ENCODE assay signal across 15 cellular contexts in genomic region chr10:112000466-112000865, GRCh38.
DNase-seq lines count a peak whose midpoint lies in the region; ATAC-seq and TF ChIP-seq lines count a peak whose summit lies in the region.
"Had no signal": no experiment of that assay in that cellular context is flagged by ENCODE, and none has a peak within 500 bp of the region (broad histone marks: within the 10 kb centered on the region; RNA-seq: fewer than 3 reads in every experiment).

No MANE protein-coding gene starts in this region.

- no peaks in the 10 kb centered on the region for H3K9me3 ChIP-seq in trophoblast cell (ENCODE audit: insufficient read depth, low read depth, low read length)
- no peaks in the 10 kb centered on the region for H3K9me3 ChIP-seq in thoracic aorta
- H3K9me3 ChIP-seq: BLaER1 treated with 17β-estradiol and CSF1 and Interleukin-3, amounts not matched to agents 10 nM and 100 nM had no signal

- no peak overlapping the region for H3K23ac ChIP-seq in trophoblast cell (ENCODE audit: low read length)

- H2AK5ac ChIP-seq in trophoblast cell (ENCODE audit: low read length) = no peak overlapping the region

- H2BK5ac ChIP-seq in trophoblast cell (ENCODE audit: low read depth, low read length, poor library complexity) = no peak overlapping the region

- H3K18ac ChIP-seq in trophoblast cell (ENCODE audit: low read length) = no peak overlapping the region

- H3K36me3 ChIP-seq in trophoblast cell (ENCODE audit: control insufficient read depth in 1 of 2, insufficient read depth in 2 of 2, low read length in 2 of 2) (no peaks in the 10 kb centered on the region), thoracic aorta (no peaks in the 10 kb centered on the region)
- H3K36me3 ChIP-seq: BLaER1 treated with 17β-estradiol and CSF1 and Interleukin-3, amounts not matched to agents 10 nM and 100 nM had no signal

- H3K9ac ChIP-seq in trophoblast cell (ENCODE audit: low read length) = no peak overlapping the region
- H3K9ac ChIP-seq: BLaER1 treated with 17β-estradiol and CSF1 and Interleukin-3, amounts not matched to agents 10 nM and 100 nM had no signal

- H2BK12ac ChIP-seq in trophoblast cell (ENCODE audit: low read length) = no peak overlapping the region

- H4K12ac ChIP-seq in trophoblast cell (ENCODE audit: low read depth, low read length) = no peak overlapping the region

- no peak overlapping the region for H3K4me2 ChIP-seq in trophoblast cell (ENCODE audit: low read length)
- H3K4me2 ChIP-seq: BLaER1 treated with 17β-estradiol and CSF1 and Interleukin-3, amounts not matched to agents 10 nM and 100 nM had no signal

- H4K91ac ChIP-seq in trophoblast cell (ENCODE audit: low read depth, low read length) = no peak overlapping the region

- no peak overlapping the region for H2BK120ac ChIP-seq in trophoblast cell (ENCODE audit: insufficient read depth, low read length, poor library complexity)

- peak; percentile 77 for ATAC-seq in thoracic aorta (ENCODE audit: insufficient number of reproducible peaks, low FRiP score, low read depth)
- ATAC-seq in GM18858 (IDR thresholded peaks at IDR 0.05; ENCODE audit: unreplicated experiment) = no peak
- ATAC-seq: Right ventricle myocardium inferior, SK-N-SH treated with all-trans-retinoic acid at 6 μM for 48 hours had no signal

- no peaks in the 10 kb centered on the region for H3K27me3 ChIP-seq in trophoblast cell (ENCODE audit: insufficient read depth, low read length)
- H3K27me3 ChIP-seq in thoracic aorta (replicated peaks; ENCODE audit: insufficient read depth) = no peaks in the 10 kb centered on the region
- H3K27me3 ChIP-seq: BLaER1 treated with 17β-estradiol and CSF1 and Interleukin-3, amounts not matched to agents 10 nM and 100 nM had no signal

- DNase-seq in LHCN-M2 (ENCODE audit: low read depth) = peak; percentile 48
- DNase-seq in fibroblast of mammary gland (ENCODE audit: low read depth) = peak; percentile 93
- peak; percentile 29 to 51 for DNase-seq in trophoblast cell
- no peak for DNase-seq in thoracic aorta (ENCODE audit: low spot score)
- DNase-seq in SHP77 (lab: John Stamatoyannopoulos, UW) = no peak
- DNase-seq in NCI-H1417 treated with DMSO at 0.1 percent for 48 hours (lab: John Stamatoyannopoulos, UW) = no peak
- no peak for DNase-seq in cerebellum (ENCODE audit: low spot score)
- DNase-seq: NCI-H1436 treated with DMSO at 0.1 percent for 48 hours, NCI-H2081 treated with DMSO at 0.1 percent for 48 hours, NCI-H226, NCI-H526 treated with DMSO at 0.1 percent for 48 hours had no signal

- no peak overlapping the region for H4K8ac ChIP-seq in trophoblast cell (ENCODE audit: low read depth, low read length)

- WGBS in trophoblast cell (ENCODE audit: extremely low coverage, insufficient coverage, insufficient read length) = no CpG with 5 or more reads among the region's 2 CpGs

- H3K79me2 ChIP-seq in trophoblast cell (ENCODE audit: control insufficient read depth, insufficient read depth, low read length, poor library complexity) = no peaks in the 10 kb centered on the region

- H3K79me1 ChIP-seq in trophoblast cell (ENCODE audit: low read length) = no peaks in the 10 kb centered on the region

- H3K4me1 ChIP-seq in trophoblast cell (ENCODE audit: control insufficient read depth in 1 of 2, insufficient read depth in 2 of 2, low read length in 2 of 2) (no peaks in the 10 kb centered on the region), thoracic aorta (ENCODE audit: control insufficient read depth in 1 of 2, low read depth in 2 of 2) (peaks cover 0 to 7% of the 10 kb centered on the region in 2 donors)
- H3K4me1 ChIP-seq: BLaER1 treated with 17β-estradiol and CSF1 and Interleukin-3, amounts not matched to agents 10 nM and 100 nM had no signal

- H3K27ac ChIP-seq in trophoblast cell (ENCODE audit: low read depth, low read length) (no peak overlapping the region), thoracic aorta (no peak overlapping the region)
- H3K27ac ChIP-seq: BLaER1 treated with 17β-estradiol and CSF1 and Interleukin-3, amounts not matched to agents 10 nM and 100 nM had no signal

- no peak overlapping the region for H3K4ac ChIP-seq in trophoblast cell (ENCODE audit: low read depth, low read length)

- TF ChIP-seq CTCF in fibroblast of mammary gland (conservative IDR thresholded peaks at IDR 0.05; ENCODE audit: control insufficient read depth, insufficient read depth, low read depth, low read length) (no peak), thoracic aorta (IDR thresholded peaks at IDR 0.05) (no peak)

- no peak overlapping the region for H2AFZ ChIP-seq in trophoblast cell (ENCODE audit: insufficient read depth, low read length, poor library complexity)

- no peak overlapping the region for H3K14ac ChIP-seq in trophoblast cell (ENCODE audit: low read length)

- no peak overlapping the region for H3K4me3 ChIP-seq in fibroblast of mammary gland (ENCODE audit: control insufficient read depth, low read depth, low read length)
- H3K4me3 ChIP-seq in trophoblast cell (ENCODE audit: low read depth, low read length) = no peak overlapping the region
- H3K4me3 ChIP-seq in thoracic aorta = no peak overlapping the region
- H3K4me3 ChIP-seq: BLaER1 treated with 17β-estradiol and CSF1 and Interleukin-3, amounts not matched to agents 10 nM and 100 nM had no signal

Comparison
In these comparisons a context has a peak if more than half of its experiments do, and no peak if none do; other contexts are left out.
1. DNase-seq: peak in LHCN-M2 (single experiment), fibroblast of mammary gland (single experiment) and trophoblast cell (2 of 2); none in thoracic aorta (single experiment), SHP77 (0 of 2), NCI-H1417 treated with DMSO at 0.1 percent for 48 hours (single experiment) and cerebellum (single experiment).